1 cellular context compared by ENCODE assay signal in genomic region chrX:23660083-23660765, GRCh38.
TF ChIP-seq lines count a peak whose summit lies in the region.

No MANE protein-coding gene starts in this region.

TF ChIP-seq in K562, 482 proteins besides CTCF, POLR2A, EP300 and RAD21:
- TF ChIP-seq SPI1 (IDR thresholded peaks at IDR 0.05; ENCODE audit: borderline replicate concordance, low read depth, low read length), result peak; percentile 77; the same call in 1 of the 2 replicates
